ENCODE assay signal across 10 cellular contexts in genomic region chr7:28036748-28037147, GRCh38.
DNase-seq lines count a peak whose midpoint lies in the region; ATAC-seq and TF ChIP-seq lines count a peak whose summit lies in the region.
"Had no signal": no experiment of that assay in that cellular context is flagged by ENCODE, and none has a peak within 500 bp of the region (broad histone marks: within the 10 kb centered on the region; RNA-seq: fewer than 3 reads in every experiment).

No MANE protein-coding gene starts in this region.

- H3K27ac Mint-ChIP-seq in CD4-positive, CD25-positive, alpha-beta regulatory T cell = peak overlapping the region in 2 of 3 donors; percentile 21
- no peak overlapping the region for H3K27ac Mint-ChIP-seq in H9
- H3K27ac Mint-ChIP-seq: activated CD4-positive, alpha-beta T cell treated with anti-CD3 and anti-CD28 coated beads, Interleukin-2, amount 10 ng/mL, durations not matched to agents 7 days and 5 days had no signal

- H2BK12ac ChIP-seq in mesenchymal stem cell (ENCODE audit: low read length in 2 of 2) (peak overlapping the region; percentile 14 to 40), H9 (ENCODE audit: insufficient read length, low read depth, low read length) (no peak overlapping the region)

- TF ChIP-seq CTCF in GM13976 (IDR thresholded peaks at IDR 0.05; ENCODE audit: borderline replicate concordance, control extremely low read depth, extremely low read depth, insufficient read depth, missing control alignments) = no peak
- TF ChIP-seq CTCF in H9 (conservative IDR thresholded peaks at IDR 0.05) = no peak

- H3K9ac ChIP-seq in mesenchymal stem cell (ENCODE audit: low read length) (peak overlapping the region; percentile 64), H9 (ENCODE audit: extremely low read depth, insufficient read length, low read length) (no peak overlapping the region)

- H3K4me1 ChIP-seq in CD4-positive, CD25-positive, alpha-beta regulatory T cell (ENCODE audit: control insufficient read depth, insufficient read depth, low read length, poor library complexity, severe bottlenecking) = no peaks in the 10 kb centered on the region
- H3K4me1 ChIP-seq in SJSA1 (replicated peaks) (peaks cover 85% of the 10 kb centered on the region), mesenchymal stem cell (ENCODE audit: control insufficient read depth, insufficient read depth, low read depth, low read length) (peaks cover 12% of the 10 kb centered on the region), H9 (ENCODE audit: insufficient read depth, low read length) (peaks cover 2% of the 10 kb centered on the region; the same call in 1 of the 2 replicates)

- no peaks in the 10 kb centered on the region for H3K36me3 Mint-ChIP-seq in CD4-positive, CD25-positive, alpha-beta regulatory T cell
- no peaks in the 10 kb centered on the region for H3K36me3 Mint-ChIP-seq in H9 (ENCODE audit: insufficient read depth in 1 of 3, low read depth in 3 of 3)

- no peak overlapping the region for H4K5ac ChIP-seq in H9 (ENCODE audit: insufficient read length, low read depth, low read length)

- no peak overlapping the region for H2BK20ac ChIP-seq in H9 (ENCODE audit: low read depth, low read length, poor library complexity, severe bottlenecking)

- H2AFZ ChIP-seq in mesenchymal stem cell (ENCODE audit: low read depth, low read length) (no peak overlapping the region), H9 (ENCODE audit: low read length) (no peak overlapping the region)

- no peak overlapping the region for H3K4me3 Mint-ChIP-seq in CD4-positive, CD25-positive, alpha-beta regulatory T cell
- H3K4me3 Mint-ChIP-seq in H9 = no peak overlapping the region
- H3K4me3 Mint-ChIP-seq: activated CD4-positive, alpha-beta T cell treated with anti-CD3 and anti-CD28 coated beads, Interleukin-2, amount 10 ng/mL, durations not matched to agents 7 days and 5 days had no signal

- peak overlapping the region; percentile 9 to 55 for H3K4ac ChIP-seq in mesenchymal stem cell (ENCODE audit: low read depth in 1 of 2, low read length in 2 of 2)
- no peak overlapping the region for H3K4ac ChIP-seq in H9 (ENCODE audit: low read depth, low read length)

- DNase-seq in CD4-positive, CD25-positive, alpha-beta regulatory T cell = no peak
- DNase-seq in H4 (ENCODE audit: low spot score) (peak; percentile 43), SJSA1 (ENCODE audit: low read depth in 1 of 2, low spot score in 2 of 2) (no peak), mesenchymal stem cell (no peak), T1000 (lab: John Stamatoyannopoulos, UW) (no peak), NCI-H82 (lab: John Stamatoyannopoulos, UW) (no peak), GM13976 (ENCODE audit: low spot score) (no peak), H9 (no peak)
- DNase-seq: activated CD4-positive, alpha-beta T cell treated with anti-CD3 and anti-CD28 coated beads, Interleukin-2, amount 10 ng/mL, durations not matched to agents 7 days and 5 days; NCI-H1694 had no signal

- H3K4me3 ChIP-seq in CD4-positive, CD25-positive, alpha-beta regulatory T cell (ENCODE audit: low read depth, low read length) = no peak overlapping the region
- no peak overlapping the region for H3K4me3 ChIP-seq in SJSA1
- peak overlapping the region in 1 of 2 experiments; percentile 31 for H3K4me3 ChIP-seq in mesenchymal stem cell (ENCODE audit: insufficient read depth in 1 of 2, low read depth in 1 of 2, low read length in 2 of 2)

- peaks cover 0 to 2% (median 0%) of the 10 kb centered on the region in 7 donors for H3K9me3 Mint-ChIP-seq in CD4-positive, CD25-positive, alpha-beta regulatory T cell
- no peaks in the 10 kb centered on the region for H3K9me3 Mint-ChIP-seq in H9
- H3K9me3 Mint-ChIP-seq: activated CD4-positive, alpha-beta T cell treated with anti-CD3 and anti-CD28 coated beads, Interleukin-2, amount 10 ng/mL, durations not matched to agents 7 days and 5 days had no signal

- 30% methylated on average over 2 of the region's 2 CpGs for WGBS in mesenchymal stem cell
- no CpG with 5 or more reads among the region's 2 CpGs for WGBS in H9 (ENCODE audit: extremely low coverage, insufficient read length, low lambda C conversion rate)

- no peak overlapping the region for H3T11ph ChIP-seq in H9 (ENCODE audit: low read length)

- H2BK5ac ChIP-seq in mesenchymal stem cell (ENCODE audit: low read depth, low read length, poor library complexity, severe bottlenecking) = no peak overlapping the region
- no peak overlapping the region for H2BK5ac ChIP-seq in H9 (ENCODE audit: insufficient read length, low read length)

- in situ Hi-C loops in GM13976 (cut with MboI; ENCODE audit: low sequenced_read_pairs, unreplicated experiment) = no loop called here

- H3K14ac ChIP-seq in mesenchymal stem cell (ENCODE audit: low read length in 2 of 2) (no peak overlapping the region), H9 (ENCODE audit: insufficient read depth, low read length) (no peak overlapping the region)

- no peaks in the 10 kb centered on the region for H3K36me3 ChIP-seq in CD4-positive, CD25-positive, alpha-beta regulatory T cell (ENCODE audit: control insufficient read depth, insufficient read depth, low read length)
- H3K36me3 ChIP-seq in SJSA1 = no peaks in the 10 kb centered on the region
- no peaks in the 10 kb centered on the region for H3K36me3 ChIP-seq in mesenchymal stem cell (ENCODE audit: control insufficient read depth in 1 of 2, insufficient read depth in 2 of 2, low read depth in 1 of 2, low read length in 2 of 2)

- no peaks in the 10 kb centered on the region for H3K9me3 ChIP-seq in CD4-positive, CD25-positive, alpha-beta regulatory T cell (ENCODE audit: control insufficient read depth in 2 of 2, low read length in 2 of 2)
- no peaks in the 10 kb centered on the region for H3K9me3 ChIP-seq in SJSA1 (replicated peaks)
- H3K9me3 ChIP-seq in mesenchymal stem cell (ENCODE audit: control insufficient read depth, low read length) = no peaks in the 10 kb centered on the region
- H3K9me3 ChIP-seq in H9 (ENCODE audit: control insufficient read depth, low read depth, low read length) = no peaks in the 10 kb centered on the region

- H3K79me2 ChIP-seq in H9 (ENCODE audit: insufficient read depth, low read length) = no peaks in the 10 kb centered on the region

- H2BK120ac ChIP-seq in mesenchymal stem cell (ENCODE audit: low read depth, low read length) (no peak overlapping the region), H9 (ENCODE audit: low read depth, low read length, poor library complexity, severe bottlenecking) (no peak overlapping the region)

- no peaks in the 10 kb centered on the region for H4K20me1 ChIP-seq in H9 (ENCODE audit: control insufficient read depth, insufficient read depth, insufficient read length)

- H3K23ac ChIP-seq in mesenchymal stem cell (ENCODE audit: low read length in 2 of 2) = no peak overlapping the region
- no peak overlapping the region for H3K23ac ChIP-seq in H9 (ENCODE audit: insufficient read length, low read depth, low read length)

- H3K27me3 ChIP-seq in CD4-positive, CD25-positive, alpha-beta regulatory T cell (ENCODE audit: control insufficient read depth, insufficient read depth, low read length) = no peaks in the 10 kb centered on the region
- H3K27me3 ChIP-seq in SJSA1 (replicated peaks) (no peaks in the 10 kb centered on the region), mesenchymal stem cell (ENCODE audit: control insufficient read depth in 1 of 2, insufficient read depth in 1 of 2, low read length in 2 of 2) (no peaks in the 10 kb centered on the region), H9 (ENCODE audit: insufficient read depth, low read length) (no peaks in the 10 kb centered on the region)

- H3K4me2 ChIP-seq in mesenchymal stem cell (ENCODE audit: low read length, poor library complexity, severe bottlenecking) = no peak overlapping the region
- H3K4me2 ChIP-seq in H9 (ENCODE audit: insufficient read depth, insufficient read length, low read length) = no peak overlapping the region

- H4K8ac ChIP-seq in mesenchymal stem cell (ENCODE audit: low read length) (peak overlapping the region; percentile 29), H9 (replicated peaks; ENCODE audit: insufficient read length, low read depth, low read length) (no peak overlapping the region)

- H3K56ac ChIP-seq in H9 (ENCODE audit: insufficient read length, low read depth, low read length) = no peak overlapping the region

- H3K27me3 Mint-ChIP-seq in CD4-positive, CD25-positive, alpha-beta regulatory T cell = no peaks in the 10 kb centered on the region
- H3K27me3 Mint-ChIP-seq in H9 (ENCODE audit: low read depth) = peaks cover 6% of the 10 kb centered on the region

- no peak overlapping the region for H3K27ac ChIP-seq in CD4-positive, CD25-positive, alpha-beta regulatory T cell (ENCODE audit: insufficient read depth, low read length, poor library complexity, severe bottlenecking)
- H3K27ac ChIP-seq in SJSA1 = peak overlapping the region; percentile 84
- peak overlapping the region; percentile 79 for H3K27ac ChIP-seq in mesenchymal stem cell (ENCODE audit: low read length, poor library complexity, severe bottlenecking)
- no peak overlapping the region for H3K27ac ChIP-seq in H9 (ENCODE audit: insufficient read length, low read depth, low read length)

- ATAC-seq in CD4-positive, CD25-positive, alpha-beta regulatory T cell (ENCODE audit: low read depth in 2 of 2) = no peak

- H4K91ac ChIP-seq in mesenchymal stem cell (ENCODE audit: low read length) = peak overlapping the region; percentile 66
- no peak overlapping the region for H4K91ac ChIP-seq in H9 (ENCODE audit: insufficient read length, low read depth, low read length)

- H2BK15ac ChIP-seq in mesenchymal stem cell (ENCODE audit: low read depth, poor library complexity, severe bottlenecking) (no peak overlapping the region), H9 (ENCODE audit: low read depth, low read length) (no peak overlapping the region)

- peak overlapping the region; percentile 0 for H2AK5ac ChIP-seq in mesenchymal stem cell (ENCODE audit: low read length, severe bottlenecking)
- no peak overlapping the region for H2AK5ac ChIP-seq in H9 (ENCODE audit: insufficient read length, low read length)

- H3K4me1 Mint-ChIP-seq in CD4-positive, CD25-positive, alpha-beta regulatory T cell = peaks cover 4 to 43% (median 26%) of the 10 kb centered on the region in 4 donors
- H3K4me1 Mint-ChIP-seq in H9 = peaks cover 18 to 35% of the 10 kb centered on the region in 2 experiments

- peaks cover 10% of the 10 kb centered on the region for H3K79me1 ChIP-seq in mesenchymal stem cell (replicated peaks; ENCODE audit: low read length, poor library complexity, severe bottlenecking)
- no peaks in the 10 kb centered on the region for H3K79me1 ChIP-seq in H9 (ENCODE audit: insufficient read depth, low read depth, low read length, poor library complexity, severe bottlenecking)

- H3K18ac ChIP-seq in mesenchymal stem cell (ENCODE audit: low read depth in 1 of 2, low read length in 2 of 2) (peak overlapping the region; percentile 25 to 70), H9 (ENCODE audit: insufficient read length, low read depth, low read length) (no peak overlapping the region)

- no peaks in the 10 kb centered on the region for H3K23me2 ChIP-seq in H9 (ENCODE audit: insufficient read length, low read depth, low read length, poor library complexity, severe bottlenecking)

Comparison
In these comparisons a context has a peak if more than half of its experiments do, and no peak if none do; other contexts are left out.
1. H3K27ac ChIP-seq: peak in SJSA1 (single experiment) and mesenchymal stem cell (single experiment); none in CD4-positive, CD25-positive, alpha-beta regulatory T cell (single experiment) and H9 (single experiment).
2. H3K27ac Mint-ChIP-seq: peak in CD4-positive, CD25-positive, alpha-beta regulatory T cell (2 of 3); none in H9 (0 of 3).